Comparison of ENCODE assay signal across 25 cellular contexts in the genomic region with DNA sequence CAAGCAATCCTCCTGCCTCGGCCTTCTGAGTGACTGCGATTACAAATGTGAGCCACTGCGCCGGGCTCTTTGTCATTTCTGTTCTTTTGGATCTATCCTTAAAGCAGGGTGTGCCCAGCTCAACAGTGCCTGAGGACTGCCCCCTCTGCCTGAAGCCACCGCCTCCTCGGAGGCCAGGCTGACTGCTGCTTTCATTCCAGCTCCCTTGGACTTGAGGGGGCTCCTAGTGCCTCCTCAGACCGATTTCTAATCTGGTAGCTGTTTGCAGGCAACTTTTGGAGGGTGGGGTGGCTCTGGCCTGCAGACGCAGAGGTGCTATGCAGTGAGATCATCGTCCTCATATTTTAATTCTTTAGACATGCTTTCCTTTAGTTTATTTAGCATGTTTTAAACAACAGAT. TPM values are rescaled to one million over a fixed set of nuclear protein-coding genes. Genes with fewer than 3 reads are reported as not detected.
DNase-seq lines count a peak whose midpoint lies in the region; FAIRE-seq and TF ChIP-seq lines count a peak whose summit lies in the region.
"Had no signal": no experiment of that assay in that cellular context is flagged by ENCODE, and none has a peak within 500 bp of the region (broad histone marks: within the 10 kb centered on the region; RNA-seq: fewer than 3 reads in every experiment).

No MANE protein-coding gene starts in this region.

- no peaks in the 10 kb centered on the region for H3K36me3 Mint-ChIP-seq in activated CD4-positive, alpha-beta memory T cell treated with anti-CD3 and anti-CD28 coated beads for 36 hours
- H3K36me3 Mint-ChIP-seq: naive thymus-derived CD8-positive, alpha-beta T cell had no signal

- H3K4me2 ChIP-seq in smooth muscle cell = peak overlapping the region; percentile 11
- H3K4me2 ChIP-seq: hepatocyte had no signal

- TF ChIP-seq CTCF in WERI-Rb-1 (IDR thresholded peaks at IDR 0.05; ENCODE audit: low read depth, low read length) (no peak), smooth muscle cell (IDR thresholded peaks at IDR 0.05; ENCODE audit: borderline replicate concordance, insufficient read depth, poor library complexity, severe bottlenecking) (no peak), GM13976 (IDR thresholded peaks at IDR 0.05; ENCODE audit: borderline replicate concordance, control extremely low read depth, extremely low read depth, insufficient read depth, missing control alignments) (no peak)

- H3K27ac ChIP-seq in WERI-Rb-1 (peak overlapping the region; percentile 63), smooth muscle cell (ENCODE audit: low read depth) (peak overlapping the region; percentile 5)
- H3K27ac ChIP-seq: hepatocyte, psoas muscle, RWPE1 had no signal

- no peak overlapping the region for H3K4me3 Mint-ChIP-seq in activated CD4-positive, alpha-beta memory T cell treated with anti-CD3 and anti-CD28 coated beads for 36 hours
- H3K4me3 Mint-ChIP-seq: activated CD4-positive, alpha-beta T cell treated with anti-CD3 and anti-CD28 coated beads, Interleukin-2, amount 10 ng/mL, durations not matched to agents 7 days and 5 days; central memory CD8-positive, alpha-beta T cell; H9; naive thymus-derived CD8-positive, alpha-beta T cell had no signal

- POLR2A ChIA-PET in activated CD4-positive, alpha-beta memory T cell treated with anti-CD3 and anti-CD28 coated beads for 36 hours (lab: Charles Lee) = no interaction called here

- peak; percentile 51 for FAIRE-seq in islet of Langerhans (lab: Jason Lieb, UNC)
- FAIRE-seq: kidney had no signal

- H3K9ac ChIP-seq in smooth muscle cell (ENCODE audit: low read depth) = no peak overlapping the region

- peaks cover 15% of the 10 kb centered on the region for H3K36me3 ChIP-seq in WERI-Rb-1
- no peaks in the 10 kb centered on the region for H3K36me3 ChIP-seq in smooth muscle cell (ENCODE audit: low read depth)
- H3K36me3 ChIP-seq: tibial nerve had no signal

- H3K9me3 ChIP-seq in WERI-Rb-1 (ENCODE audit: severe bottlenecking) (no peaks in the 10 kb centered on the region), smooth muscle cell (replicated peaks; ENCODE audit: low read depth) (no peaks in the 10 kb centered on the region)
- H3K9me3 ChIP-seq: psoas muscle, tibial nerve had no signal

- no peaks in the 10 kb centered on the region for H4K20me1 ChIP-seq in smooth muscle cell (ENCODE audit: low read depth)

- H3K4me1 Mint-ChIP-seq in activated CD4-positive, alpha-beta memory T cell treated with anti-CD3 and anti-CD28 coated beads for 36 hours (ENCODE audit: low read depth) = no peaks in the 10 kb centered on the region
- H3K4me1 Mint-ChIP-seq: activated CD4-positive, alpha-beta T cell treated with anti-CD3 and anti-CD28 coated beads, Interleukin-2, amount 10 ng/mL, durations not matched to agents 7 days and 5 days; central memory CD8-positive, alpha-beta T cell had no signal

- H3K4me1 ChIP-seq in smooth muscle cell (ENCODE audit: low read depth) = peaks cover 6% of the 10 kb centered on the region

- H3F3A ChIP-seq in smooth muscle cell (ENCODE audit: low read depth) = no peaks in the 10 kb centered on the region

- H3K27me3 Mint-ChIP-seq in activated CD4-positive, alpha-beta memory T cell treated with anti-CD3 and anti-CD28 coated beads for 36 hours = peaks cover 28% of the 10 kb centered on the region

- H3K9me3 Mint-ChIP-seq in activated CD4-positive, alpha-beta memory T cell treated with anti-CD3 and anti-CD28 coated beads for 36 hours = no peaks in the 10 kb centered on the region
- H3K9me3 Mint-ChIP-seq: activated CD4-positive, alpha-beta T cell treated with anti-CD3 and anti-CD28 coated beads, Interleukin-2, amount 10 ng/mL, durations not matched to agents 7 days and 5 days; central memory CD8-positive, alpha-beta T cell; H9; naive thymus-derived CD8-positive, alpha-beta T cell had no signal

- in situ Hi-C loops in GM13976 (cut with MboI; ENCODE audit: low sequenced_read_pairs, unreplicated experiment) = no loop called here

- peak overlapping the region; percentile 56 for H2AFZ ChIP-seq in smooth muscle cell (ENCODE audit: low read depth)
- H2AFZ ChIP-seq: hepatocyte had no signal

- no peaks in the 10 kb centered on the region for H3K79me2 ChIP-seq in smooth muscle cell (ENCODE audit: low read depth)
- H3K79me2 ChIP-seq: hepatocyte had no signal

- H3K27me3 ChIP-seq in WERI-Rb-1 (ENCODE audit: insufficient read depth, low read depth, severe bottlenecking) (no peaks in the 10 kb centered on the region), smooth muscle cell (ENCODE audit: low read depth) (no peaks in the 10 kb centered on the region)
- H3K27me3 ChIP-seq: hepatocyte, tibial nerve had no signal

- peak; percentile 38 for DNase-seq in EH (ENCODE audit: low read depth)
- DNase-seq in WERI-Rb-1 = peak; percentile 39
- DNase-seq in smooth muscle cell (lab: John Stamatoyannopoulos, UW; ENCODE audit: unreplicated experiment) = no peak
- DNase-seq in DMS79 (lab: John Stamatoyannopoulos, UW) = no peak
- no peak for DNase-seq in GM13976 (ENCODE audit: low spot score)
- no peak for DNase-seq in activated CD4-positive, alpha-beta memory T cell treated with anti-CD3 and anti-CD28 coated beads for 36 hours
- DNase-seq in stimulated activated CD4-positive, alpha-beta T cell treated with anti-CD3 and anti-CD28 coated beads, Interleukin-15, amount 100 ng/mL, for 24 hours = no peak
- DNase-seq: activated CD4-positive, alpha-beta T cell treated with anti-CD3 and anti-CD28 coated beads, Interleukin-2, amount 10 ng/mL, durations not matched to agents 7 days and 5 days; activated CD8-positive, alpha-beta memory T cell treated with anti-CD3 and anti-CD28 coated beads, Interleukin-2, amount 50 U/mL, for 4 hours; activated gamma-delta T cell treated with Interleukin-2 at 50 U/mL for 16 hours; AML-193; amniotic stem cell; effector memory CD4-positive, alpha-beta T cell; H9; mesenchymal stem cell; naive thymus-derived CD8-positive, alpha-beta T cell; NCI-H2107; NCI-H524; psoas muscle had no signal

- intact Hi-C loops in activated CD4-positive, alpha-beta memory T cell treated with anti-CD3 and anti-CD28 coated beads for 36 hours (cut with micrococcal nuclease) = no loop called here

- no peak overlapping the region for H3K27ac Mint-ChIP-seq in activated CD4-positive, alpha-beta memory T cell treated with anti-CD3 and anti-CD28 coated beads for 36 hours
- H3K27ac Mint-ChIP-seq: activated CD4-positive, alpha-beta T cell treated with anti-CD3 and anti-CD28 coated beads, Interleukin-2, amount 10 ng/mL, durations not matched to agents 7 days and 5 days; naive thymus-derived CD8-positive, alpha-beta T cell had no signal

- CTCF ChIA-PET in activated CD4-positive, alpha-beta memory T cell treated with anti-CD3 and anti-CD28 coated beads for 36 hours (lab: Charles Lee) = interaction anchor here (1.0 kb wide), 1 partner anchor 23 kb away, joined by 3 read pairs; no protein-coding TSS in a partner anchor

- H3K4me3 ChIP-seq in WERI-Rb-1 (ENCODE audit: low read depth, low read length) = no peak overlapping the region
- no peak overlapping the region for H3K4me3 ChIP-seq in smooth muscle cell
- H3K4me3 ChIP-seq: hepatocyte, psoas muscle, tibial nerve had no signal

- WGBS in smooth muscle cell (ENCODE audit: low lambda C conversion rate) = 59% methylated on average over 9 of the region's 9 CpGs

RNA-seq across cellular contexts. Expression of a gene that starts 35.9 kb away (rescaled TPM):
- total RNA-seq in smooth muscle cell = 12.7 and 15.3 TPM in 2 replicates
- polyA plus RNA-seq in smooth muscle cell = 9.9 and 11.7 TPM in 2 replicates
- 1 to 10 TPM; 5.6 to 6.1 TPM for total RNA-seq in activated CD4-positive, alpha-beta memory T cell treated with anti-CD3 and anti-CD28 coated beads for 36 hours

RNA-seq across cellular contexts. Expression of a gene that starts 55.9 kb away (rescaled TPM):
- 21.4 and 26.8 TPM in 2 replicates for total RNA-seq in smooth muscle cell
- polyA plus RNA-seq in smooth muscle cell = 2.0 and 7.9 TPM in 2 replicates
- 1 to 10 TPM in 1 of 2 experiments, under 1 TPM in 1; 1.00 to 1.1 TPM for total RNA-seq in activated CD4-positive, alpha-beta memory T cell treated with anti-CD3 and anti-CD28 coated beads for 36 hours

Comparison
In these comparisons a context has a peak if more than half of its experiments do, and no peak if none do; other contexts are left out.
1. DNase-seq: peak in EH (single experiment) and WERI-Rb-1 (single experiment); none in smooth muscle cell (single experiment), DMS79 (single experiment), GM13976 (single experiment), activated CD4-positive, alpha-beta memory T cell treated with anti-CD3 and anti-CD28 coated beads for 36 hours (single experiment) and stimulated activated CD4-positive, alpha-beta T cell treated with anti-CD3 and anti-CD28 coated beads, Interleukin-15, amount 100 ng/mL, for 24 hours (single experiment).
2. RNA of a gene that starts 55.9 kb away (total RNA-seq): 21.4 to 26.8 TPM in smooth muscle cell; 1.00 to 1.1 TPM in activated CD4-positive, alpha-beta memory T cell treated with anti-CD3 and anti-CD28 coated beads for 36 hours; every median in the first group is over 10 times any median in the second.